In genomic region chr6:31664790-31665500, GRCh38 we compare ENCODE assay signal across 8 cellular contexts. TPM values are rescaled to one million over a fixed set of nuclear protein-coding genes. Genes with fewer than 3 reads are reported as not detected.
A peak's percentile ranks its signal among the peaks of the same experiment; 100 is the strongest.
DNase-seq lines count a peak whose midpoint lies in the region; ATAC-seq, FAIRE-seq and TF ChIP-seq lines count a peak whose summit lies in the region.

Gene GPANK1 (minus strand): TSS chr6:31664997. CDS start chr6:31664478, 519 bp downstream.

- peak; percentile 74 for FAIRE-seq in GM12892 (lab: Jason Lieb, UNC)

- ATAC-seq in left lobe of liver: peak; percentile 67
- no peak for ATAC-seq in HG03039 (IDR thresholded peaks at IDR 0.05; ENCODE audit: unreplicated experiment)

- no peak for TF ChIP-seq POLR2A in GM12892 (IDR thresholded peaks at IDR 0.05; ENCODE audit: low read depth, low read length)

- DNase-seq in GM12892 (ENCODE audit: insufficient read length) (peak; percentile 64), HK-2 (ENCODE audit: unreplicated experiment) (peak; percentile 82), NCI-H82 (lab: John Stamatoyannopoulos, UW) (peak; percentile 96), dedifferentiated amniotic fluid mesenchymal stem cell (ENCODE audit: extremely low spot score) (peak; percentile 94), left lobe of liver (ENCODE audit: low spot score) (peak; percentile 93)
- DNase-seq in activated CD4-positive, alpha-beta T cell treated with anti-CD3 and anti-CD28 coated beads, Interleukin-2, amount 50 U/mL, for 24 hours (ENCODE audit: low read depth in 1 of 2, low spot score in 1 of 2): peak; percentile 69 to 90
- peak; percentile 92 for DNase-seq in stimulated activated CD4-positive, alpha-beta T cell treated with anti-CD3 and anti-CD28 coated beads, Interleukin-1b, Interleukin-23, amount 100 ng/mL, for 48 hours

RNA-seq across cellular contexts. Expression of gene GPANK1, which starts in this region (rescaled TPM):
- polyA plus RNA-seq in GM12892 (2012; ENCODE audit: missing spikeins): 16.4 TPM
- 7.7 TPM for total RNA-seq in left lobe of liver
